ENCODE assay signal across 22 cellular contexts in the genomic region with DNA sequence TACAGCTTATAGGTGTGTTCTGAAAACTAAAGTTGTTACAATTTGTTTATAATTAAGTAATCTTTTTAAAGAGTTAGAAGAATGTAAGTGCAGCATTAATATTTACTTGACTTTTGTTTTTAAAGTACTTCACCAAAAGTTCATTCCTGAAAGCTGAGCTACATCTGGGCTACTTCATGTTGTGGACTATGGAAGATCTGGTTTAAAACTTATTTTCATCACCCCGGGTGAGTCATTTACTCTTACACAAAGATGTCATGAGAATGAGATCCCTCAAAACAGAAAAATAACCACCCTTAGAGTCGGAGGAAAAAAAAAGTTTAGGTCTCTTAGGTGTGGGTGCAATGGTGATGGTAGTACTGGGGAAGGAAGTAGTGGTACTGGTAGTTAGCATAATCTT.
"Had no signal": no experiment of that assay in that cellular context is flagged by ENCODE, and none has a peak within 500 bp of the region (broad histone marks: within the 10 kb centered on the region; RNA-seq: fewer than 3 reads in every experiment).

No MANE protein-coding gene starts in this region.

- H3K27me3 Mint-ChIP-seq: stimulated activated naive CD8-positive, alpha-beta T cell treated with anti-CD3 and anti-CD28 coated beads, Interleukin-15, amount 100 ng/mL, for 72 hours had no signal

- H3K4me1 ChIP-seq: ascending aorta, breast epithelium, gastrocnemius medialis, left lung, suprapubic skin, transverse colon, uterus had no signal

- H3K9me3 Mint-ChIP-seq: nephron; T-helper 1 cell treated with Interleukin-12 subunit alpha and Interleukin-12 subunit beta and Interleukin-4 antibody, amounts not matched to agents 30 μg/mL and 1 μg/mL, for 36 hours had no signal

- H3K36me3 ChIP-seq: breast epithelium, gastrocnemius medialis, transverse colon, uterus had no signal

- H3K27me3 ChIP-seq: ascending aorta, breast epithelium, gastrocnemius medialis, left lung, suprapubic skin, transverse colon, uterus had no signal

- H3K27ac ChIP-seq: ascending aorta, breast epithelium, gastrocnemius medialis, left lung, suprapubic skin, transverse colon, uterus had no signal

- ATAC-seq: activated CD4-positive, CD25-positive, alpha-beta regulatory T cell treated with anti-CD3 and anti-CD28 coated beads, Interleukin-2, amount 50 U/mL, for 24 hours; esophagus mucosa; gastrocnemius medialis; left lung; stimulated activated naive CD8-positive, alpha-beta T cell treated with anti-CD3 and anti-CD28 coated beads, Interleukin-15, amount 100 ng/mL, for 72 hours had no signal

- DNase-seq: activated CD4-positive, alpha-beta T cell treated with anti-CD3 and anti-CD28 coated beads, Interleukin-2, amount 50 U/mL, for 1 hour; activated CD8-positive, alpha-beta memory T cell treated with anti-CD3 and anti-CD28 coated beads, Interleukin-2, amount 50 U/mL, for 4 hours; activated effector memory CD4-positive, alpha-beta T cell treated with Interleukin-2 at 50 U/mL for 16 hours; activated naive CD4-positive, alpha-beta T cell treated with anti-CD3 and anti-CD28 coated beads, Interleukin-2, amount 50 U/mL, for 16 hours; activated T-cell treated with anti-CD3 and anti-CD28 coated beads, Interleukin-2, amount 50 U/mL, for 48 hours; cerebellar nuclear complex; effector CD4-positive, alpha-beta T cell; gastrocnemius medialis; head of caudate nucleus; left lung; midbrain; nucleus accumbens; stimulated activated naive CD8-positive, alpha-beta T cell treated with anti-CD3 and anti-CD28 coated beads, Interleukin-15, amount 100 ng/mL, for 72 hours; transverse colon; uterus had no signal

- H3K4me1 Mint-ChIP-seq: stimulated activated naive CD8-positive, alpha-beta T cell treated with anti-CD3 and anti-CD28 coated beads, Interleukin-15, amount 100 ng/mL, for 72 hours had no signal

- H3K9me3 ChIP-seq: gastrocnemius medialis, left lung, suprapubic skin, transverse colon, uterus had no signal

- H3K4me3 Mint-ChIP-seq: nephron; stimulated activated naive CD8-positive, alpha-beta T cell treated with anti-CD3 and anti-CD28 coated beads, Interleukin-15, amount 100 ng/mL, for 72 hours; T-helper 1 cell treated with Interleukin-12 subunit alpha and Interleukin-12 subunit beta and Interleukin-4 antibody, amounts not matched to agents 30 μg/mL and 1 μg/mL, for 36 hours had no signal

- H3K27ac Mint-ChIP-seq: stimulated activated naive CD8-positive, alpha-beta T cell treated with anti-CD3 and anti-CD28 coated beads, Interleukin-15, amount 100 ng/mL, for 72 hours; T-helper 1 cell treated with Interleukin-12 subunit alpha and Interleukin-12 subunit beta and Interleukin-4 antibody, amounts not matched to agents 30 μg/mL and 1 μg/mL, for 36 hours had no signal

- H3K4me3 ChIP-seq: ascending aorta, breast epithelium, gastrocnemius medialis, left lung, suprapubic skin, transverse colon, uterus had no signal
